In the genomic region with DNA sequence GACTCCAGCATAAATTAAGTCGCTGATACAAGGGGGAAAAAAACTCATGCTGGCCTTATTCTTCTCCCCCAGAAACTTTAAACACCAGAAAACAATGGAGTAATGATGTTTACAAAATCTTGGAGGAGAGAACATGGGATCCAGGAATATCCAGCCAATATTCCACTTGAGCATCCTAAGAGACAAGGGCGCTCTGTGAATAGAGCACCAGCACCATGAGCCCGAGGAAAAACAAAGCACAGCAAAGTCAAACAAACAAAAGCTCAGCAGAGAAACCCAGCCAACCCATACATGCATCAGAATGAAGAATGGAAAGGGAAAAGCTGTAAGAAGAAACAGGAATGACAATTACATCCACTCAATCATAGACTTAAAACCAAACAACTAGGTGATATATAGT, we compare ENCODE assay signal across 1 cellular context.
TF ChIP-seq lines count a peak whose summit lies in the region.

No MANE protein-coding gene starts in this region.

TF ChIP-seq in WTC11, 78 proteins besides CTCF, POLR2A, EP300 and RAD21 (continued from another document):
- TF ChIP-seq, protein P1, sequence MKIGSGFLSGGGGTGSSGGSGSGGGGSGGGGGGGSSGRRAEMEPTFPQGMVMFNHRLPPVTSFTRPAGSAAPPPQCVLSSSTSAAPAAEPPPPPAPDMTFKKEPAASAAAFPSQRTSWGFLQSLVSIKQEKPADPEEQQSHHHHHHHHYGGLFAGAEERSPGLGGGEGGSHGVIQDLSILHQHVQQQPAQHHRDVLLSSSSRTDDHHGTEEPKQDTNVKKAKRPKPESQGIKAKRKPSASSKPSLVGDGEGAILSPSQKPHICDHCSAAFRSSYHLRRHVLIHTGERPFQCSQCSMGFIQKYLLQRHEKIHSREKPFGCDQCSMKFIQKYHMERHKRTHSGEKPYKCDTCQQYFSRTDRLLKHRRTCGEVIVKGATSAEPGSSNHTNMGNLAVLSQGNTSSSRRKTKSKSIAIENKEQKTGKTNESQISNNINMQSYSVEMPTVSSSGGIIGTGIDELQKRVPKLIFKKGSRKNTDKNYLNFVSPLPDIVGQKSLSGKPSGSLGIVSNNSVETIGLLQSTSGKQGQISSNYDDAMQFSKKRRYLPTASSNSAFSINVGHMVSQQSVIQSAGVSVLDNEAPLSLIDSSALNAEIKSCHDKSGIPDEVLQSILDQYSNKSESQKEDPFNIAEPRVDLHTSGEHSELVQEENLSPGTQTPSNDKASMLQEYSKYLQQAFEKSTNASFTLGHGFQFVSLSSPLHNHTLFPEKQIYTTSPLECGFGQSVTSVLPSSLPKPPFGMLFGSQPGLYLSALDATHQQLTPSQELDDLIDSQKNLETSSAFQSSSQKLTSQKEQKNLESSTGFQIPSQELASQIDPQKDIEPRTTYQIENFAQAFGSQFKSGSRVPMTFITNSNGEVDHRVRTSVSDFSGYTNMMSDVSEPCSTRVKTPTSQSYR (CRISPR knock-in tag; IDR thresholded peaks at IDR 0.05), result no peak
- no peak for TF ChIP-seq CREB1 (CRISPR knock-in tag; IDR thresholded peaks at IDR 0.05)
- no peak for TF ChIP-seq PRRX2 (CRISPR knock-in tag; IDR thresholded peaks at IDR 0.05)
- TF ChIP-seq, protein P2, sequence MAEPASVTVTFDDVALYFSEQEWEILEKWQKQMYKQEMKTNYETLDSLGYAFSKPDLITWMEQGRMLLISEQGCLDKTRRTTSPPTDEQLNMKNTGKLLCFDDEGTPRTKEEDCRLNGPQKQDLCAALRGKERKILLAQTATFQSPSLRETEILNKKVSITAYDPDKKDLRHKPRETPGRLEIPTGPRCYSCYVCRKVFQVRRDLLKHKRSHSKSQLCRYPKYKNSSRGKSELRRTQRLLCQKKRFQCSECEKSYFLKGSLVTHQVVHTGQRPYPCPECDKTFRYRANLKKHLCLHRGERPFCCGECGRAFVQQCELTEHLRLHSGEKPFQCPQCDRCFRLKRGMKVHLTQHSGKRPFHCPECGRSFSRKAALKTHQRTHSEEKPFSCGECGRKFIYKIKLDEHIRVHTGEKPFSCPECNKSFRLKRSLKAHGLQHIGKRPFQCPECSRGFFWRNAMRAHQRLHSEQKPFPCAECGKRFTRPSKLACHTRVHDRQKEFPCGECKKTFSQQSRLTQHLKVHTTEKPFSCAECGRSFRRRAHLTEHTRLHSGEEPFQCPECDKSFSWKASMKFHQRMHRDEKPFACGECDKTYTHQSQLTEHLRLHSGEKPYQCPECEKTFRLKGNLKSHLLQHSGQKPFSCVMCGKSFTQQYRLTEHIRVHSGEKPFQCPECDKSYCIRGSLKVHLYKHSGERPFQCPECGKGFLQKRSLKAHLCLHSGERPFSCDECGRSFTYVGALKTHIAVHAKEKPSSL (CRISPR knock-in tag; conservative IDR thresholded peaks at IDR 0.05), result no peak
- no peak for TF ChIP-seq NR3C1 (CRISPR knock-in tag; conservative IDR thresholded peaks at IDR 0.05; ENCODE audit: low read depth)
